In genomic region chr10:4101918-4102654, GRCh38 we compare ENCODE assay signal across 21 cellular contexts.
A peak's percentile ranks its signal among the peaks of the same experiment; 100 is the strongest.
DNase-seq lines count a peak whose midpoint lies in the region; ATAC-seq and TF ChIP-seq lines count a peak whose summit lies in the region.
"Had no signal": no experiment of that assay in that cellular context is flagged by ENCODE, and none has a peak within 500 bp of the region (broad histone marks: within the 10 kb centered on the region; RNA-seq: fewer than 3 reads in every experiment).

No MANE protein-coding gene starts in this region.

- DNase-seq in Right ventricle myocardium superior (no peak), right atrium auricular region (ENCODE audit: low spot score) (no peak), RPMI8226 (peak; percentile 19), RWPE1 (ENCODE audit: low spot score) (no peak), NCI-H2081 treated with DMSO at 0.1 percent for 48 hours (lab: John Stamatoyannopoulos, UW) (no peak), activated gamma-delta T cell (lab: John Stamatoyannopoulos, UW) (no peak)
- DNase-seq: activated CD4-positive, alpha-beta memory T cell treated with anti-CD3 and anti-CD28 coated beads for 36 hours; activated naive CD4-positive, alpha-beta T cell; cortex of kidney; DND-41; H7; IMR-90; NCI-H146; NCI-H2171; stimulated activated CD4-positive, alpha-beta T cell treated with anti-CD3 and anti-CD28 coated beads, Interleukin-12 subunit alpha, Interleukin-12 subunit beta, amount 100 ng/mL, for 4 hours; stimulated activated CD8-positive, alpha-beta memory T cell treated with anti-CD3 and anti-CD28 coated beads, Interleukin-4, amount 100 ng/mL, for 48 hours; WERI-Rb-1 had no signal

- POLR2A ChIA-PET in RWPE1 (lab: Yijun Ruan, JAX; ENCODE audit: low non-redundant PET), result no interaction called here

- no peaks in the 10 kb centered on the region for H3K9me3 ChIP-seq in right atrium auricular region
- H3K9me3 ChIP-seq: breast epithelium had no signal

- peak; percentile 96 for ATAC-seq in Right ventricle myocardium superior (ENCODE audit: poor library complexity)
- peak; percentile 62 for ATAC-seq in HG02798 (IDR thresholded peaks at IDR 0.05; ENCODE audit: poor library complexity, unreplicated experiment)
- no peak for ATAC-seq in HG03108 (IDR thresholded peaks at IDR 0.05; ENCODE audit: unreplicated experiment)
- ATAC-seq: PC-3 had no signal

- no peaks in the 10 kb centered on the region for H3K27me3 ChIP-seq in right atrium auricular region
- H3K27me3 ChIP-seq: breast epithelium had no signal

- no peak overlapping the region for H3K4me3 ChIP-seq in right atrium auricular region
- H3K4me3 ChIP-seq: breast epithelium had no signal

- CTCF ChIA-PET in RWPE1 (lab: Yijun Ruan, JAX), result no interaction called here

- TF ChIP-seq CTCF in right atrium auricular region (IDR thresholded peaks at IDR 0.05), result no peak
- no peak for TF ChIP-seq CTCF in RWPE1 (conservative IDR thresholded peaks at IDR 0.05; ENCODE audit: low read depth)

- no peaks in the 10 kb centered on the region for H3K4me1 ChIP-seq in right atrium auricular region
- H3K4me1 ChIP-seq: breast epithelium had no signal

- H3K27ac ChIP-seq in right atrium auricular region (no peak overlapping the region), RWPE1 (no peak overlapping the region)
- H3K27ac ChIP-seq: breast epithelium, WERI-Rb-1 had no signal

- no peaks in the 10 kb centered on the region for H3K36me3 ChIP-seq in right atrium auricular region
- H3K36me3 ChIP-seq: breast epithelium, WERI-Rb-1 had no signal

- intact Hi-C loops in Right ventricle myocardium superior (cut with DNase I), result no loop called here
